Comparison of ENCODE assay signal across 27 cellular contexts in genomic region chr1:20302093-20302471, GRCh38. TPM values are rescaled to one million over a fixed set of nuclear protein-coding genes. Genes with fewer than 3 reads are reported as not detected.
A peak's percentile ranks its signal among the peaks of the same experiment; 100 is the strongest.
DNase-seq lines count a peak whose midpoint lies in the region; ATAC-seq and TF ChIP-seq lines count a peak whose summit lies in the region.
"Had no signal": no experiment of that assay in that cellular context is flagged by ENCODE, and none has a peak within 500 bp of the region (broad histone marks: within the 10 kb centered on the region; RNA-seq: fewer than 3 reads in every experiment).

No MANE protein-coding gene starts in this region.

- CTCF ChIA-PET in PC-9 (lab: Charles Lee) = interaction anchor here (0.6 kb wide), 1 partner anchor 191 kb away, joined by 6 read pairs; no protein-coding TSS in a partner anchor

- POLR2A ChIA-PET in PC-9 (lab: Charles Lee; ENCODE audit: unreplicated experiment) = no interaction called here
- POLR2A ChIA-PET in naive thymus-derived CD8-positive, alpha-beta T cell (lab: Charles Lee) = no interaction called here

- H3K27ac ChIP-seq in PC-9 = no peak overlapping the region
- no peak overlapping the region for H3K27ac ChIP-seq in neural progenitor cell

- H3K79me2 ChIP-seq in PC-9 (ENCODE audit: low read depth) = no peaks in the 10 kb centered on the region
- H3K79me2 ChIP-seq in neural progenitor cell (ENCODE audit: low read depth) = no peaks in the 10 kb centered on the region

- H3K4me2 ChIP-seq in PC-9 (peak overlapping the region; percentile 26; the same call in 1 of the 2 replicates), neural progenitor cell (no peak overlapping the region)

- H3K27ac Mint-ChIP-seq in neural progenitor cell = peak overlapping the region; percentile 31
- no peak overlapping the region for H3K27ac Mint-ChIP-seq in naive thymus-derived CD8-positive, alpha-beta T cell
- H3K27ac Mint-ChIP-seq: activated CD4-positive, alpha-beta T cell treated with anti-CD3 and anti-CD28 coated beads for 36 hours; dendritic cell treated with granulocyte-macrophage colony-stimulating factor and Interleukin-4, amounts not matched to agents 40 ng/mL and 50 ng/mL, for 4 days; stimulated activated effector memory CD8-positive, alpha-beta T cell treated with anti-CD3 and anti-CD28 coated beads, Interleukin-12 subunit alpha, Interleukin-12 subunit beta, amount 100 ng/mL, for 72 hours; T-helper 17 cell had no signal

- no peak overlapping the region for H2AFZ ChIP-seq in PC-9
- H2AFZ ChIP-seq in neural progenitor cell (replicated peaks) = no peak overlapping the region

- no peaks in the 10 kb centered on the region for H3K4me1 Mint-ChIP-seq in neural progenitor cell
- no peaks in the 10 kb centered on the region for H3K4me1 Mint-ChIP-seq in naive thymus-derived CD8-positive, alpha-beta T cell
- H3K4me1 Mint-ChIP-seq: activated CD4-positive, alpha-beta T cell treated with anti-CD3 and anti-CD28 coated beads for 36 hours; stimulated activated effector memory CD8-positive, alpha-beta T cell treated with anti-CD3 and anti-CD28 coated beads, Interleukin-12 subunit alpha, Interleukin-12 subunit beta, amount 100 ng/mL, for 72 hours; T-helper 17 cell had no signal

- H3K27me3 ChIP-seq in PC-9 (ENCODE audit: insufficient read depth, low read depth) (no peaks in the 10 kb centered on the region), neural progenitor cell (peaks cover 43% of the 10 kb centered on the region)

- no peak overlapping the region for H3K4me3 Mint-ChIP-seq in neural progenitor cell
- no peak overlapping the region for H3K4me3 Mint-ChIP-seq in naive thymus-derived CD8-positive, alpha-beta T cell
- H3K4me3 Mint-ChIP-seq: activated CD4-positive, alpha-beta T cell treated with anti-CD3 and anti-CD28 coated beads for 36 hours; dendritic cell treated with granulocyte-macrophage colony-stimulating factor and Interleukin-4, amounts not matched to agents 40 ng/mL and 50 ng/mL, for 4 days; stimulated activated effector memory CD8-positive, alpha-beta T cell treated with anti-CD3 and anti-CD28 coated beads, Interleukin-12 subunit alpha, Interleukin-12 subunit beta, amount 100 ng/mL, for 72 hours; T-helper 17 cell had no signal

- H3K4me3 ChIP-seq in PC-9 (no peak overlapping the region), fibroblast of the aortic adventitia (ENCODE audit: low read depth, low read length) (no peak overlapping the region), neural progenitor cell (no peak overlapping the region)
- H3K4me3 ChIP-seq: GM12878 had no signal

- H3K27me3 Mint-ChIP-seq in neural progenitor cell (ENCODE audit: insufficient read depth, low read depth) = peaks cover 7% of the 10 kb centered on the region
- peaks cover 1 to 23% (median 11%) of the 10 kb centered on the region in 5 donors for H3K27me3 Mint-ChIP-seq in naive thymus-derived CD8-positive, alpha-beta T cell

- intact Hi-C loops in PC-9 (cut with micrococcal nuclease; ENCODE audit: unreplicated experiment) = no loop called here

- H3F3A ChIP-seq in PC-9 (ENCODE audit: insufficient read depth, low read depth) (no peaks in the 10 kb centered on the region), neural progenitor cell (ENCODE audit: low read depth) (no peaks in the 10 kb centered on the region)

- H3K9me2 ChIP-seq in PC-9 (ENCODE audit: insufficient read depth) = no peaks in the 10 kb centered on the region

- H3K36me3 ChIP-seq in PC-9 (ENCODE audit: low read depth) (no peaks in the 10 kb centered on the region), neural progenitor cell (no peaks in the 10 kb centered on the region)

- H3K9me3 Mint-ChIP-seq in neural progenitor cell = no peaks in the 10 kb centered on the region
- no peaks in the 10 kb centered on the region for H3K9me3 Mint-ChIP-seq in naive thymus-derived CD8-positive, alpha-beta T cell
- H3K9me3 Mint-ChIP-seq: dendritic cell treated with granulocyte-macrophage colony-stimulating factor and Interleukin-4, amounts not matched to agents 40 ng/mL and 50 ng/mL, for 4 days; stimulated activated effector memory CD8-positive, alpha-beta T cell treated with anti-CD3 and anti-CD28 coated beads, Interleukin-12 subunit alpha, Interleukin-12 subunit beta, amount 100 ng/mL, for 72 hours had no signal

- H3K4me1 ChIP-seq in PC-9 (replicated peaks; ENCODE audit: insufficient read depth) = peaks cover 11% of the 10 kb centered on the region
- H3K4me1 ChIP-seq in neural progenitor cell = no peaks in the 10 kb centered on the region

- no TSS peak for BruUV-seq in PC-9 (replicated peaks; lab: Mats Ljungman, UMichigan)

- H4K20me1 ChIP-seq in PC-9 (ENCODE audit: insufficient read depth) (no peaks in the 10 kb centered on the region), neural progenitor cell (ENCODE audit: low read depth) (no peaks in the 10 kb centered on the region)

- no peak overlapping the region for H3K9ac ChIP-seq in neural progenitor cell

- no peaks in the 10 kb centered on the region for H3K36me3 Mint-ChIP-seq in neural progenitor cell
- no peaks in the 10 kb centered on the region for H3K36me3 Mint-ChIP-seq in naive thymus-derived CD8-positive, alpha-beta T cell
- H3K36me3 Mint-ChIP-seq: stimulated activated effector memory CD8-positive, alpha-beta T cell treated with anti-CD3 and anti-CD28 coated beads, Interleukin-12 subunit alpha, Interleukin-12 subunit beta, amount 100 ng/mL, for 72 hours had no signal

- DNase-seq in EL = peak; percentile 20
- peak in 1 of 2 experiments; percentile 59 for DNase-seq in PC-9
- peak; percentile 30 for DNase-seq in fibroblast of the aortic adventitia (ENCODE audit: low read depth)
- no peak for DNase-seq in neural progenitor cell (ENCODE audit: low spot score)
- no peak for DNase-seq in NCI-H1930 (lab: John Stamatoyannopoulos, UW)
- DNase-seq in naive thymus-derived CD8-positive, alpha-beta T cell = no peak
- DNase-seq in D341Med (ENCODE audit: low spot score) = no peak
- no peak for DNase-seq in stimulated activated CD8-positive, alpha-beta memory T cell treated with anti-CD3 and anti-CD28 coated beads, Interleukin-4, amount 100 ng/mL, for 48 hours
- DNase-seq: activated CD4-positive, alpha-beta T cell treated with anti-CD3 and anti-CD28 coated beads for 36 hours; activated CD8-positive, alpha-beta memory T cell treated with anti-CD3 and anti-CD28 coated beads for 24 hours; activated gamma-delta T cell treated with Interleukin-2 at 50 U/mL for 16 hours; activated T-cell treated with anti-CD3 and anti-CD28 coated beads, Interleukin-2, amount 50 U/mL, for 1 hour; DMS79; H7; KBM-7; left colon; mesendoderm; NCI-H1436; NK-92 treated with Interleukin-12 subunit alpha and Interleukin-12 subunit beta, amount 100 ng/mL, for 24 hours; occipital lobe; T-helper 17 cell had no signal

- no peak for TF ChIP-seq CTCF in PC-9 (conservative IDR thresholded peaks at IDR 0.05)
- TF ChIP-seq CTCF in fibroblast of the aortic adventitia (IDR thresholded peaks at IDR 0.05; ENCODE audit: insufficient read depth, low read length) = no peak
- TF ChIP-seq CTCF in neural progenitor cell (IDR thresholded peaks at IDR 0.05) = no peak

- H3K9me3 ChIP-seq in PC-9 (ENCODE audit: insufficient read depth, low read depth) = no peaks in the 10 kb centered on the region
- no peaks in the 10 kb centered on the region for H3K9me3 ChIP-seq in neural progenitor cell (ENCODE audit: low read depth)

- no peak for ATAC-seq in naive thymus-derived CD8-positive, alpha-beta T cell
- ATAC-seq: activated CD4-positive, alpha-beta T cell treated with anti-CD3 and anti-CD28 coated beads for 36 hours; GM12878; left colon; stimulated activated effector memory CD8-positive, alpha-beta T cell treated with anti-CD3 and anti-CD28 coated beads, Interleukin-12 subunit alpha, Interleukin-12 subunit beta, amount 100 ng/mL, for 72 hours; T-helper 17 cell had no signal

RNA-seq across cellular contexts. Expression of gene VWA5B1, which starts 11.4 kb away (rescaled TPM):
- not detected in 2 replicates for total RNA-seq in PC-9 (2021)
- not detected in 2 replicates for total RNA-seq in fibroblast of the aortic adventitia (ENCODE audit: low replicate concordance)
- not detected in 2 replicates for total RNA-seq in neural progenitor cell (ENCODE audit: low replicate concordance)
- not detected for total RNA-seq in naive thymus-derived CD8-positive, alpha-beta T cell
- under 1 TPM in 1 of 3 donors, not detected in 2; 0.06 TPM for polyA plus RNA-seq in naive thymus-derived CD8-positive, alpha-beta T cell
- total RNA-seq: activated CD4-positive, alpha-beta T cell treated with anti-CD3 and anti-CD28 coated beads for 36 hours; myocyte; NCI-H460 had no signal
- polyA plus RNA-seq: BJ had no signal

Comparison
In these comparisons a context has a peak if more than half of its experiments do, and no peak if none do; other contexts are left out.
1. DNase-seq: peak in EL (single experiment) and fibroblast of the aortic adventitia (single experiment); none in neural progenitor cell (single experiment), NCI-H1930 (0 of 2), naive thymus-derived CD8-positive, alpha-beta T cell (0 of 10), D341Med (single experiment) and stimulated activated CD8-positive, alpha-beta memory T cell treated with anti-CD3 and anti-CD28 coated beads, Interleukin-4, amount 100 ng/mL, for 48 hours (single experiment).